In genomic region chr2:98795903-98796676, GRCh38 we compare ENCODE assay signal across 1 cellular context.
A peak's percentile ranks its signal among the peaks of the same experiment; 100 is the strongest.
TF ChIP-seq lines count a peak whose summit lies in the region.

No MANE protein-coding gene starts in this region.

TF ChIP-seq in HepG2, 621 proteins besides CTCF, POLR2A, EP300 and RAD21 (continued from another document and continues in another):
- TF ChIP-seq ZNF646 (CRISPR knock-in tag; IDR thresholded peaks at IDR 0.05) (no peak), CCDC6 (CRISPR knock-in tag; IDR thresholded peaks at IDR 0.05) (peak; percentile 94), LBX2 (CRISPR knock-in tag; IDR thresholded peaks at IDR 0.05; ENCODE audit: borderline replicate concordance) (peak; percentile 43; the same call in 1 of the 2 replicates), NFYC (CRISPR knock-in tag; IDR thresholded peaks at IDR 0.05) (peak; percentile 53; the same call in 1 of the 2 replicates), ZNF367 (CRISPR knock-in tag; IDR thresholded peaks at IDR 0.05; ENCODE audit: borderline replicate concordance) (no peak), SRSF9 (IDR thresholded peaks at IDR 0.05; ENCODE audit: borderline replicate concordance, insufficient read depth, low read depth, low read length, poor library complexity, severe bottlenecking) (no peak), SP140L (CRISPR knock-in tag; IDR thresholded peaks at IDR 0.05; ENCODE audit: borderline replicate concordance) (peak; percentile 57; the same call in 1 of the 2 replicates), ZBTB39 (CRISPR knock-in tag; IDR thresholded peaks at IDR 0.05) (peak; percentile 97), FOXK1 (CRISPR knock-in tag; IDR thresholded peaks at IDR 0.05; ENCODE audit: borderline replicate concordance, low read depth) (peak; percentile 81; the same call in 1 of the 2 replicates), FOXA3 (CRISPR knock-in tag; IDR thresholded peaks at IDR 0.05) (peak; percentile 94), PREB (CRISPR knock-in tag; IDR thresholded peaks at IDR 0.05) (no peak), TEAD2 (CRISPR knock-in tag; IDR thresholded peaks at IDR 0.05) (no peak), TAF15 (IDR thresholded peaks at IDR 0.05; ENCODE audit: low read depth, low read length, poor library complexity, severe bottlenecking) (no peak), CBFB (CRISPR knock-in tag; IDR thresholded peaks at IDR 0.05) (peak; percentile 74), ONECUT2 (CRISPR knock-in tag; IDR thresholded peaks at IDR 0.05) (no peak), WIZ (CRISPR knock-in tag; IDR thresholded peaks at IDR 0.05) (peak; percentile 90), MED1 (CRISPR knock-in tag; IDR thresholded peaks at IDR 0.05) (peak; percentile 98), GFI1 (CRISPR knock-in tag; IDR thresholded peaks at IDR 0.05; ENCODE audit: borderline replicate concordance) (peak; percentile 87), POLR2G (IDR thresholded peaks at IDR 0.05; ENCODE audit: low read depth, low read length) (peak; percentile 83), FOXC1 (CRISPR knock-in tag; IDR thresholded peaks at IDR 0.05; ENCODE audit: borderline replicate concordance) (peak; percentile 93), ZNF644 (CRISPR knock-in tag; IDR thresholded peaks at IDR 0.05; ENCODE audit: low read depth) (peak; percentile 64), STAG1 (CRISPR knock-in tag; IDR thresholded peaks at IDR 0.05) (peak; percentile 55), ZNF75D (CRISPR knock-in tag; IDR thresholded peaks at IDR 0.05; ENCODE audit: borderline replicate concordance) (0 out of 2 replicates have a peak, but pooled peaks have one; percentile 16), ZSCAN9 (CRISPR knock-in tag; IDR thresholded peaks at IDR 0.05; ENCODE audit: borderline replicate concordance) (peak; percentile 97), KDM5B (CRISPR knock-in tag; IDR thresholded peaks at IDR 0.05; ENCODE audit: borderline replicate concordance) (peak; percentile 94), AFF4 (CRISPR knock-in tag; IDR thresholded peaks at IDR 0.05) (peak; percentile 78; the same call in 1 of the 2 replicates), ZSCAN29 (CRISPR knock-in tag; conservative IDR thresholded peaks at IDR 0.05) (peak; percentile 84; the same call in 1 of the 2 replicates), HNF1B (CRISPR knock-in tag; IDR thresholded peaks at IDR 0.05) (peak; percentile 92), ZNF496 (CRISPR knock-in tag; IDR thresholded peaks at IDR 0.05; ENCODE audit: insufficient replicate concordance) (no peak), ZNF740 (CRISPR knock-in tag; IDR thresholded peaks at IDR 0.05) (no peak), NR2F2 (IDR thresholded peaks at IDR 0.05; ENCODE audit: borderline replicate concordance, low read depth) (peak; percentile 93), ZNF350 (CRISPR knock-in tag; IDR thresholded peaks at IDR 0.05; ENCODE audit: borderline replicate concordance, low read depth) (peak; percentile 93), SNAPC4 (CRISPR knock-in tag; IDR thresholded peaks at IDR 0.05) (peak; percentile 49; the same call in 1 of the 2 replicates)
